ENCODE assay signal across 23 cellular contexts in the genomic region with DNA sequence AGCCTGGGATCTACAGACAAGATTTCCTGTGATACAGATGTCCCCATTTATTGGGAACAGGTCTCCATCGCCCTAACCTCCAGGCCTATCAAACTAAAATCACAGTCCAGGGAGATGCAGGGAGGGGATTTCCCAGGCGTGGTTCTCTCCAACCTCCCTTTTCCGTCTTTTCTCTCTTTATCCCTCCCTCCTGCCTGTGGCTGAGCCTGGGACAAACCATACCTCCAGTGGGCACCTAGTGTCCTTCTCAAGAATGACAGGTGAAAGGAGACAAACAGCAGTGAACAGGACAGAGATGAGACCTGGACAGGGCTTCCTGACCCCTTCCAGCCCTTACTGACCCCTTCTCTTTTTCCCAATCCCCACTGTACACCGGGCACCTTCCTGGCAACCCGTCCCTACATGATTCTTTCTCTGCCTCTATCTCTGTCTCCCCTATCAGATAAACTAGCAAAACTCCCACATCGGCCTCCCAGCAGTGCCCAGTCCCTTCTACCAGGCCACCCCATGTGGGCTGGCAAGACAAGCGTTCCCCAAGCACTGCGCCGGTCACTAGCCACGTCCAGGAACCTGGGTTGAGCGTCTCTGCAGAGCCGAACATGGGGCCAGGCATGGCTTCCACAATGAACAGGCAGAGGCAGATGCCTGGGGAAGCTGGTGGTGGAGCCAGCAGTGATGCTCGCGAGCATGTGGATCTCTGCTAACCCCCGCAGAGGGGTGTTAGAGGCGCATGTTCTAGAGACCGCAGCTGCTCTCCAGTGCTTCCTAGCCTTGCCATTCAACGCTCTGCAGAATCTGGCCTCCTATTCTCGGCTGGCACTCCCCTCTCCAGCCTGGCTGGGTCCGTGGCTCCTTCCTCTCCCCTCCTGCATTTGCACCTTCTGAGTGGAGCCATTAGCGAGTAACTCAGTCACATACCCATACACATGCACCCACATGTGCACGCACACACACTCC. TPM values are rescaled to one million over a fixed set of nuclear protein-coding genes. Genes with fewer than 3 reads are reported as not detected.
A peak's percentile ranks its signal among the peaks of the same experiment; 100 is the strongest.
DNase-seq lines count a peak whose midpoint lies in the region; ATAC-seq and TF ChIP-seq lines count a peak whose summit lies in the region.
"Had no signal": no experiment of that assay in that cellular context is flagged by ENCODE, and none has a peak within 500 bp of the region (broad histone marks: within the 10 kb centered on the region; RNA-seq: fewer than 3 reads in every experiment).

No MANE protein-coding gene starts in this region.

- no peaks in the 10 kb centered on the region for H3K4me1 ChIP-seq in sigmoid colon
- H3K4me1 ChIP-seq: pancreas had no signal

- H3K4me1 Mint-ChIP-seq in type B pancreatic cell (ENCODE audit: unreplicated experiment): peaks cover 7% of the 10 kb centered on the region
- H3K4me1 Mint-ChIP-seq: CD4-positive, alpha-beta memory T cell had no signal

- H3K36me3 Mint-ChIP-seq in type B pancreatic cell: no peaks in the 10 kb centered on the region
- H3K36me3 Mint-ChIP-seq: brain; CD4-positive, alpha-beta memory T cell had no signal

- H3K4me3 ChIP-seq in WERI-Rb-1 (ENCODE audit: low read depth, low read length) (no peak overlapping the region), sigmoid colon (no peak overlapping the region)
- H3K4me3 ChIP-seq: pancreas, thyroid gland had no signal

- in situ Hi-C loops in G401 (cut with HindIII; ENCODE audit: low sequenced_read_pairs): loop anchor here (25.0 kb wide), 1 partner anchor 135 kb away; no protein-coding TSS in a partner anchor

- WGBS in sigmoid colon, 2 donors: 81 to 86% methylated on average over 22 of the region's 22 CpGs

- DNase-seq in G401 (ENCODE audit: low spot score) (peak; percentile 52), WERI-Rb-1 (peak; percentile 36), islet precursor cell (peak; percentile 50), sigmoid colon (peak; percentile 47), dermis blood vessel endothelial cell (no peak), DMS153 (lab: John Stamatoyannopoulos, UW) (no peak), type B pancreatic cell (ENCODE audit: extremely low spot score, unreplicated experiment) (no peak)
- DNase-seq: activated CD4-positive, CD25-positive, alpha-beta regulatory T cell treated with anti-CD3 and anti-CD28 coated beads, Interleukin-2, amount 50 U/mL, for 72 hours; activated naive CD8-positive, alpha-beta T cell treated with anti-CD3 and anti-CD28 coated beads, Interleukin-2, amount 50 U/mL, for 24 hours; CD4-positive, alpha-beta memory T cell; DND-41; foreskin fibroblast; hypothalamus; MM.1S; NCI-H1436 treated with DMSO at 0.1 percent for 48 hours; stimulated activated CD4-positive, alpha-beta T cell treated with anti-CD3 and anti-CD28 coated beads, Interleukin-1b, Interleukin-23, amount 100 ng/mL, for 48 hours; stimulated activated naive CD4-positive, alpha-beta T cell; thyroid gland had no signal

- TF ChIP-seq EP300 in sigmoid colon (IDR thresholded peaks at IDR 0.05): no peak

- TF ChIP-seq CTCF in WERI-Rb-1 (IDR thresholded peaks at IDR 0.05; ENCODE audit: low read depth, low read length) (peak; percentile 47), sigmoid colon (IDR thresholded peaks at IDR 0.05) (no peak), type B pancreatic cell (conservative IDR thresholded peaks at IDR 0.05) (no peak)

- H3K9me3 Mint-ChIP-seq in type B pancreatic cell: no peaks in the 10 kb centered on the region
- H3K9me3 Mint-ChIP-seq: activated naive CD8-positive, alpha-beta T cell treated with anti-CD3 and anti-CD28 coated beads, Interleukin-2, amount 50 U/mL, for 24 hours; activated T-helper 1 cell treated with anti-CD3 and anti-CD28 coated beads, Interleukin-12 subunit alpha, Interleukin-12 subunit beta, Interleukin-2, Interleukin-4 antibody, amounts not matched to agents 30 ng/mL and 10 ng/mL and 1 ng/mL, durations not matched to agents 14 hours and 24 hours and 36 hours; CD4-positive, alpha-beta memory T cell; dendritic cell treated with granulocyte-macrophage colony-stimulating factor and Interleukin-4, amounts not matched to agents 40 ng/mL and 50 ng/mL, for 4 days had no signal

- intact Hi-C loops in sigmoid colon (cut with DNase I): no loop called here

- ATAC-seq in GM21786 (IDR thresholded peaks at IDR 0.05; ENCODE audit: unreplicated experiment): no peak
- ATAC-seq: activated naive CD8-positive, alpha-beta T cell treated with anti-CD3 and anti-CD28 coated beads, Interleukin-2, amount 50 U/mL, for 24 hours had no signal

- H3K4me3 Mint-ChIP-seq in type B pancreatic cell: no peak overlapping the region
- H3K4me3 Mint-ChIP-seq: activated naive CD8-positive, alpha-beta T cell treated with anti-CD3 and anti-CD28 coated beads, Interleukin-2, amount 50 U/mL, for 24 hours; activated T-helper 1 cell treated with anti-CD3 and anti-CD28 coated beads, Interleukin-12 subunit alpha, Interleukin-12 subunit beta, Interleukin-2, Interleukin-4 antibody, amounts not matched to agents 30 ng/mL and 10 ng/mL and 1 ng/mL, durations not matched to agents 14 hours and 24 hours and 36 hours; brain; CD4-positive, alpha-beta memory T cell; dendritic cell treated with granulocyte-macrophage colony-stimulating factor and Interleukin-4, amounts not matched to agents 40 ng/mL and 50 ng/mL, for 4 days had no signal

- H3K36me3 ChIP-seq in WERI-Rb-1 (no peaks in the 10 kb centered on the region), sigmoid colon (no peaks in the 10 kb centered on the region)
- H3K36me3 ChIP-seq: pancreas, thyroid gland had no signal

- no peak overlapping the region for H3K27ac Mint-ChIP-seq in type B pancreatic cell
- H3K27ac Mint-ChIP-seq: activated naive CD8-positive, alpha-beta T cell treated with anti-CD3 and anti-CD28 coated beads, Interleukin-2, amount 50 U/mL, for 24 hours; activated T-helper 1 cell treated with anti-CD3 and anti-CD28 coated beads, Interleukin-12 subunit alpha, Interleukin-12 subunit beta, Interleukin-2, Interleukin-4 antibody, amounts not matched to agents 30 ng/mL and 10 ng/mL and 1 ng/mL, durations not matched to agents 14 hours and 24 hours and 36 hours; CD4-positive, alpha-beta memory T cell; dendritic cell treated with granulocyte-macrophage colony-stimulating factor and Interleukin-4, amounts not matched to agents 40 ng/mL and 50 ng/mL, for 4 days had no signal

- H3K9me3 ChIP-seq in WERI-Rb-1 (ENCODE audit: severe bottlenecking): peaks cover 9% of the 10 kb centered on the region
- H3K9me3 ChIP-seq in sigmoid colon: no peaks in the 10 kb centered on the region
- H3K9me3 ChIP-seq: pancreas, thyroid gland had no signal

- peaks cover 48% of the 10 kb centered on the region for H3K27me3 Mint-ChIP-seq in type B pancreatic cell
- H3K27me3 Mint-ChIP-seq: activated naive CD8-positive, alpha-beta T cell treated with anti-CD3 and anti-CD28 coated beads, Interleukin-2, amount 50 U/mL, for 24 hours had no signal

- TF ChIP-seq POLR2A in sigmoid colon (IDR thresholded peaks at IDR 0.05): no peak

- H3K27ac ChIP-seq in WERI-Rb-1: no peak overlapping the region
- no peak overlapping the region for H3K27ac ChIP-seq in sigmoid colon
- H3K27ac ChIP-seq: pancreas, thyroid gland had no signal

- H3K27me3 ChIP-seq in WERI-Rb-1 (ENCODE audit: insufficient read depth, low read depth, severe bottlenecking): peaks cover 100% of the 10 kb centered on the region
- peaks cover 0 to 10% (median 0%) of the 10 kb centered on the region in 3 donors for H3K27me3 ChIP-seq in sigmoid colon
- H3K27me3 ChIP-seq: pancreas, thyroid gland had no signal

RNA-seq across cellular contexts. Expression of a gene that starts 54.7 kb away (rescaled TPM):
- total RNA-seq in G401 (2014; rRNA removed; shearing (Covaris generic)): 4.6 and 5.1 TPM in 2 replicates
- total RNA-seq in sigmoid colon (10 to 100 TPM; 18.6 to 21.0 (median 20.1) TPM), dermis blood vessel endothelial cell (33.4 and 65.3 TPM in 2 replicates), type B pancreatic cell (ENCODE audit: low replicate concordance) (20.9 and 27.6 TPM in 2 replicates)
- polyA plus RNA-seq in sigmoid colon: 10 to 100 TPM in 1 of 3 donors, 1 to 10 TPM in 2; 2.4 to 10.3 (median 3.9) TPM

Comparison
In these comparisons a context has a peak if more than half of its experiments do, and no peak if none do; other contexts are left out.
1. DNase-seq: peak in G401 (single experiment), WERI-Rb-1 (single experiment), islet precursor cell (single experiment) and sigmoid colon (single experiment); none in dermis blood vessel endothelial cell (single experiment), DMS153 (single experiment) and type B pancreatic cell (single experiment).